ENCODE assay signal across 18 cellular contexts in the genomic region with DNA sequence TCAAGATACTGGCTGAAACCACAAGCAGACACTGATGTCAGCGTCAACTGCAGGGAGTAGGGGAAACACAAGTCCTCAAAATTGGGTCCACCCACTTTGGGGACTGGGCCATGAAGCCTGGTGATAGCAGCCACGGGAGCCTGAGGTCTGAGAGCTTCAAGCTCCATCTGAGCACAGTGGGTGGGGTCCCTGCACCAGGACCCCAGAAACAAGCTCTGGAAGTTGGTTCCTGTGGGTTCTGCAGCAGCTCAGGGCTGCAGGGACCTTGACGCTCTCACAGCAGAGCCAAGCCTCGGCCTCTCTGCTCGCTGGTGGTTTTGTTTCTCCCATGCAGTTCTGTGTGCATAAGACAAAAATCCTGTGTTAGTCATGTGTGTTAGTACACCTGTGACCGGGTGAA. TPM values are rescaled to one million over a fixed set of nuclear protein-coding genes. Genes with fewer than 3 reads are reported as not detected.
DNase-seq lines count a peak whose midpoint lies in the region; ATAC-seq and TF ChIP-seq lines count a peak whose summit lies in the region.
"Had no signal": no experiment of that assay in that cellular context is flagged by ENCODE, and none has a peak within 500 bp of the region (broad histone marks: within the 10 kb centered on the region; RNA-seq: fewer than 3 reads in every experiment).

No MANE protein-coding gene starts in this region.

- no peak for TF ChIP-seq POLR2A in heart left ventricle (IDR thresholded peaks at IDR 0.05)

- TF ChIP-seq CTCF in cardiac muscle cell (IDR thresholded peaks at IDR 0.05; ENCODE audit: low read depth, low read length) = no peak
- no peak for TF ChIP-seq CTCF in heart left ventricle (IDR thresholded peaks at IDR 0.05)
- TF ChIP-seq CTCF in nephron (IDR thresholded peaks at IDR 0.05; ENCODE audit: unreplicated experiment in 3 of 3) = no peak

- H3K4me3 Mint-ChIP-seq in nephron = no peak overlapping the region
- H3K4me3 Mint-ChIP-seq: activated CD4-positive, alpha-beta memory T cell treated with anti-CD3 and anti-CD28 coated beads for 36 hours; activated naive CD8-positive, alpha-beta T cell treated with anti-CD3 and anti-CD28 coated beads for 36 hours; activated T-cell treated with anti-CD3 and anti-CD28 coated beads, Interleukin-2, amount 50 U/mL, for 72 hours; CD4-positive, alpha-beta memory T cell; GM23338; natural killer cell had no signal

- no peak for DNase-seq in cardiac muscle cell (ENCODE audit: low read depth in 1 of 2, low spot score in 1 of 2)
- DNase-seq in Right ventricle myocardium superior = no peak
- DNase-seq in heart left ventricle = peak in 2 of 5 donors; percentile 19 to 32
- DNase-seq in NCI-H2081 (lab: John Stamatoyannopoulos, UW) = no peak
- no peak for DNase-seq in superior temporal gyrus (ENCODE audit: extremely low spot score)
- DNase-seq: activated CD4-positive, alpha-beta memory T cell treated with anti-CD3 and anti-CD28 coated beads for 36 hours; activated naive CD8-positive, alpha-beta T cell treated with anti-CD3 and anti-CD28 coated beads for 36 hours; activated T-cell treated with anti-CD3 and anti-CD28 coated beads, Interleukin-2, amount 50 U/mL, for 72 hours; CD4-positive, alpha-beta memory T cell; DMS79; natural killer cell; NCI-H1436 treated with DMSO at 0.1 percent for 48 hours; trophoblast cell had no signal

- H3K27ac Mint-ChIP-seq in nephron = peak overlapping the region in 2 of 3 experiments; percentile 42 to 55
- H3K27ac Mint-ChIP-seq: activated CD4-positive, alpha-beta memory T cell treated with anti-CD3 and anti-CD28 coated beads for 36 hours; activated naive CD8-positive, alpha-beta T cell treated with anti-CD3 and anti-CD28 coated beads for 36 hours; activated T-cell treated with anti-CD3 and anti-CD28 coated beads, Interleukin-2, amount 50 U/mL, for 72 hours; GM23338 had no signal

- H3K9me3 ChIP-seq in cardiac muscle cell (ENCODE audit: low read depth) (no peaks in the 10 kb centered on the region), heart left ventricle (no peaks in the 10 kb centered on the region)

- H3K27me3 Mint-ChIP-seq in nephron (ENCODE audit: low read depth) = no peaks in the 10 kb centered on the region
- H3K27me3 Mint-ChIP-seq: activated CD4-positive, alpha-beta memory T cell treated with anti-CD3 and anti-CD28 coated beads for 36 hours; activated naive CD8-positive, alpha-beta T cell treated with anti-CD3 and anti-CD28 coated beads for 36 hours; CD4-positive, alpha-beta memory T cell had no signal

- no peak for ATAC-seq in Right ventricle myocardium superior (ENCODE audit: poor library complexity)
- peak; percentile 8 to 51 (median 15) for ATAC-seq in heart left ventricle
- ATAC-seq in GM19395 (IDR thresholded peaks at IDR 0.05; ENCODE audit: unreplicated experiment) = no peak
- ATAC-seq in HG03354 (IDR thresholded peaks at IDR 0.05; ENCODE audit: poor library complexity, severe bottlenecking, unreplicated experiment) = no peak
- ATAC-seq: GM23338, natural killer cell had no signal

- peak overlapping the region; percentile 62 for H3K27ac ChIP-seq in cardiac muscle cell
- peak overlapping the region in 8 of 12 donors; percentile 12 to 60 (median 53) for H3K27ac ChIP-seq in heart left ventricle

- intact Hi-C loops in Right ventricle myocardium superior (cut with DNase I) = no loop called here
- intact Hi-C loops in heart left ventricle (cut with DNase I) = no loop called here

- H3K4me1 ChIP-seq in cardiac muscle cell (ENCODE audit: low read depth) (no peaks in the 10 kb centered on the region), heart left ventricle (peaks cover 0 to 64% (median 31%) of the 10 kb centered on the region in 12 donors)

- H3K4me3 ChIP-seq in cardiac muscle cell (no peak overlapping the region), heart left ventricle (no peak overlapping the region)
- H3K4me3 ChIP-seq: GM23338 had no signal

- H3K27me3 ChIP-seq in cardiac muscle cell = no peaks in the 10 kb centered on the region
- no peaks in the 10 kb centered on the region for H3K27me3 ChIP-seq in heart left ventricle

- peaks cover 34% of the 10 kb centered on the region for H3K4me1 Mint-ChIP-seq in nephron

- H3K9me3 Mint-ChIP-seq in nephron = no peaks in the 10 kb centered on the region
- H3K9me3 Mint-ChIP-seq: activated CD4-positive, alpha-beta memory T cell treated with anti-CD3 and anti-CD28 coated beads for 36 hours; activated naive CD8-positive, alpha-beta T cell treated with anti-CD3 and anti-CD28 coated beads for 36 hours; activated T-cell treated with anti-CD3 and anti-CD28 coated beads, Interleukin-2, amount 50 U/mL, for 72 hours; natural killer cell had no signal

- 49 to 62% (median 58%) methylated on average over 6 of the region's 6 CpGs for WGBS in heart left ventricle, 4 donors

- H3K36me3 ChIP-seq in cardiac muscle cell = peaks cover 16% of the 10 kb centered on the region
- peaks cover 0 to 81% (median 52%) of the 10 kb centered on the region in 9 donors for H3K36me3 ChIP-seq in heart left ventricle

- H3K36me3 Mint-ChIP-seq in nephron (ENCODE audit: low read depth) = peaks cover 68% of the 10 kb centered on the region
- H3K36me3 Mint-ChIP-seq: natural killer cell had no signal

RNA-seq across cellular contexts. Expression of a gene that starts 54.5 kb away (rescaled TPM):
- total RNA-seq in cardiac muscle cell (0.92 and 1.8 TPM in 2 replicates), Right ventricle myocardium superior (4.3 TPM), heart left ventricle (1 to 10 TPM in 7 of 9 donors, under 1 TPM in 2; 0.75 to 7.0 (median 3.3) TPM)
- polyA plus RNA-seq in cardiac muscle cell (0.79 TPM in 1 of 2 replicates, not detected in the other), heart left ventricle (1 to 10 TPM; 1.5 to 5.9 TPM)
- total RNA-seq: M059J, natural killer cell had no signal

Comparison
In these comparisons a context has a peak if more than half of its experiments do, and no peak if none do; other contexts are left out.
1. ATAC-seq: peak in heart left ventricle (4 of 4); none in Right ventricle myocardium superior (single experiment), GM19395 (single experiment) and HG03354 (single experiment).